1 cellular context compared by ENCODE assay signal in the genomic region with DNA sequence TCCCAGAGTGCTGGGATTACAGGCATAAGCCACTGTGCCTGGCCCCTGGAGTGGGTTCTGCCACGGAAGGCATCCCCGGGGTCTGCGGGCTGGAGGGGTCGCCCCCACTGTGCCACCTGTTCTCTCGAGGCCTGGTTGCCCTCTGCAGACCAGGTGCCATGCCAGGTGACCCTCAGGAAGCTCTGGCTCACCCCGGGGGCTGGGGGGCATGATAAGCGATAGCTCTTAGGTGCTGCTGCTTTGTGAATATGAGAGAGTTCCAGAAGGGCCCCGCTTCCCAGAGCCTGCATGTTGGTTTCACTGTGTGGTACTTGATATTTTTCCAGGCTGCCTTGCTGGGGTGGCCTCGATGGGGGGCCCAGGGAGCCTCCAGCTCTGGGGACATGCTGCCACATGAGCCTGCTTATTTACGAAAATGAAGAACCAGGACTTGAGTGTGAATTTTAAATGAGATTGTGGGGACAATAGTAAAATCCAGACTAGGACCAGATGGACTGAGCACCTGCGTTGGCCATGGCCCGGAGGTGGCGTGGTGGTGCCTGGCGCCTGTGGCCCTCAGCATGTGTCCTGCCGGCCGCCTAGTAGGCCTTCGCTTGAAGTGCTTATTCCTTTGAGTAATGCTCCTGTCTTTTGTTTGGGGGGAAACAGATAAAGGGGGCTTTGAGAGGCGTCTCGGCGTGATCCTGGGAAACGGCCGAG.
TF ChIP-seq lines count a peak whose summit lies in the region.

No MANE protein-coding gene starts in this region.

TF ChIP-seq in SK-N-SH treated with all-trans-retinoic acid at 6 μM for 48 hours, 23 proteins besides CTCF, POLR2A, EP300 and RAD21 (continued from another document):
- no peak for TF ChIP-seq TOX (CRISPR knock-in tag; IDR thresholded peaks at IDR 0.05; ENCODE audit: borderline replicate concordance)
- no peak for TF ChIP-seq OSR1 (CRISPR knock-in tag; IDR thresholded peaks at IDR 0.05)
- TF ChIP-seq, protein P1, sequence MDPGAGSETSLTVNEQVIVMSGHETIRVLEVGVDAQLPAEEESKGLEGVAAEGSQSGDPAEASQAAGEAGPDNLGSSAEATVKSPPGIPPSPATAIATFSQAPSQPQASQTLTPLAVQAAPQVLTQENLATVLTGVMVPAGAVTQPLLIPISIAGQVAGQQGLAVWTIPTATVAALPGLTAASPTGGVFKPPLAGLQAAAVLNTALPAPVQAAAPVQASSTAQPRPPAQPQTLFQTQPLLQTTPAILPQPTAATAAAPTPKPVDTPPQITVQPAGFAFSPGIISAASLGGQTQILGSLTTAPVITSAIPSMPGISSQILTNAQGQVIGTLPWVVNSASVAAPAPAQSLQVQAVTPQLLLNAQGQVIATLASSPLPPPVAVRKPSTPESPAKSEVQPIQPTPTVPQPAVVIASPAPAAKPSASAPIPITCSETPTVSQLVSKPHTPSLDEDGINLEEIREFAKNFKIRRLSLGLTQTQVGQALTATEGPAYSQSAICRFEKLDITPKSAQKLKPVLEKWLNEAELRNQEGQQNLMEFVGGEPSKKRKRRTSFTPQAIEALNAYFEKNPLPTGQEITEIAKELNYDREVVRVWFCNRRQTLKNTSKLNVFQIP (CRISPR knock-in tag; IDR thresholded peaks at IDR 0.05; ENCODE audit: borderline replicate concordance, low read depth), result no peak
- no peak for TF ChIP-seq RARB (CRISPR knock-in tag; IDR thresholded peaks at IDR 0.05)
- TF ChIP-seq, protein P2, sequence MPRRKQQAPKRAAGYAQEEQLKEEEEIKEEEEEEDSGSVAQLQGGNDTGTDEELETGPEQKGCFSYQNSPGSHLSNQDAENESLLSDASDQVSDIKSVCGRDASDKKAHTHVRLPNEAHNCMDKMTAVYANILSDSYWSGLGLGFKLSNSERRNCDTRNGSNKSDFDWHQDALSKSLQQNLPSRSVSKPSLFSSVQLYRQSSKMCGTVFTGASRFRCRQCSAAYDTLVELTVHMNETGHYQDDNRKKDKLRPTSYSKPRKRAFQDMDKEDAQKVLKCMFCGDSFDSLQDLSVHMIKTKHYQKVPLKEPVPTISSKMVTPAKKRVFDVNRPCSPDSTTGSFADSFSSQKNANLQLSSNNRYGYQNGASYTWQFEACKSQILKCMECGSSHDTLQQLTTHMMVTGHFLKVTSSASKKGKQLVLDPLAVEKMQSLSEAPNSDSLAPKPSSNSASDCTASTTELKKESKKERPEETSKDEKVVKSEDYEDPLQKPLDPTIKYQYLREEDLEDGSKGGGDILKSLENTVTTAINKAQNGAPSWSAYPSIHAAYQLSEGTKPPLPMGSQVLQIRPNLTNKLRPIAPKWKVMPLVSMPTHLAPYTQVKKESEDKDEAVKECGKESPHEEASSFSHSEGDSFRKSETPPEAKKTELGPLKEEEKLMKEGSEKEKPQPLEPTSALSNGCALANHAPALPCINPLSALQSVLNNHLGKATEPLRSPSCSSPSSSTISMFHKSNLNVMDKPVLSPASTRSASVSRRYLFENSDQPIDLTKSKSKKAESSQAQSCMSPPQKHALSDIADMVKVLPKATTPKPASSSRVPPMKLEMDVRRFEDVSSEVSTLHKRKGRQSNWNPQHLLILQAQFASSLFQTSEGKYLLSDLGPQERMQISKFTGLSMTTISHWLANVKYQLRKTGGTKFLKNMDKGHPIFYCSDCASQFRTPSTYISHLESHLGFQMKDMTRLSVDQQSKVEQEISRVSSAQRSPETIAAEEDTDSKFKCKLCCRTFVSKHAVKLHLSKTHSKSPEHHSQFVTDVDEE (CRISPR knock-in tag; IDR thresholded peaks at IDR 0.05), result no peak
- TF ChIP-seq SNAI2 (CRISPR knock-in tag; IDR thresholded peaks at IDR 0.05), result no peak
- TF ChIP-seq ZNF565 (CRISPR knock-in tag; conservative IDR thresholded peaks at IDR 0.05; ENCODE audit: low read depth), result no peak
- TF ChIP-seq, protein P3, sequence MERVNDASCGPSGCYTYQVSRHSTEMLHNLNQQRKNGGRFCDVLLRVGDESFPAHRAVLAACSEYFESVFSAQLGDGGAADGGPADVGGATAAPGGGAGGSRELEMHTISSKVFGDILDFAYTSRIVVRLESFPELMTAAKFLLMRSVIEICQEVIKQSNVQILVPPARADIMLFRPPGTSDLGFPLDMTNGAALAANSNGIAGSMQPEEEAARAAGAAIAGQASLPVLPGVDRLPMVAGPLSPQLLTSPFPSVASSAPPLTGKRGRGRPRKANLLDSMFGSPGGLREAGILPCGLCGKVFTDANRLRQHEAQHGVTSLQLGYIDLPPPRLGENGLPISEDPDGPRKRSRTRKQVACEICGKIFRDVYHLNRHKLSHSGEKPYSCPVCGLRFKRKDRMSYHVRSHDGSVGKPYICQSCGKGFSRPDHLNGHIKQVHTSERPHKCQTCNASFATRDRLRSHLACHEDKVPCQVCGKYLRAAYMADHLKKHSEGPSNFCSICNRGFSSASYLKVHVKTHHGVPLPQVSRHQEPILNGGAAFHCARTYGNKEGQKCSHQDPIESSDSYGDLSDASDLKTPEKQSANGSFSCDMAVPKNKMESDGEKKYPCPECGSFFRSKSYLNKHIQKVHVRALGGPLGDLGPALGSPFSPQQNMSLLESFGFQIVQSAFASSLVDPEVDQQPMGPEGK (CRISPR knock-in tag; IDR thresholded peaks at IDR 0.05; ENCODE audit: borderline replicate concordance), result no peak
- no peak for TF ChIP-seq ISL1 (CRISPR knock-in tag; IDR thresholded peaks at IDR 0.05)
- no peak for TF ChIP-seq CSDC2 (CRISPR knock-in tag; IDR thresholded peaks at IDR 0.05)
- no peak for TF ChIP-seq ZNF8 (CRISPR knock-in tag; IDR thresholded peaks at IDR 0.05)
- no peak for TF ChIP-seq ZC3H10 (CRISPR knock-in tag; IDR thresholded peaks at IDR 0.05)
